In the genomic region with DNA sequence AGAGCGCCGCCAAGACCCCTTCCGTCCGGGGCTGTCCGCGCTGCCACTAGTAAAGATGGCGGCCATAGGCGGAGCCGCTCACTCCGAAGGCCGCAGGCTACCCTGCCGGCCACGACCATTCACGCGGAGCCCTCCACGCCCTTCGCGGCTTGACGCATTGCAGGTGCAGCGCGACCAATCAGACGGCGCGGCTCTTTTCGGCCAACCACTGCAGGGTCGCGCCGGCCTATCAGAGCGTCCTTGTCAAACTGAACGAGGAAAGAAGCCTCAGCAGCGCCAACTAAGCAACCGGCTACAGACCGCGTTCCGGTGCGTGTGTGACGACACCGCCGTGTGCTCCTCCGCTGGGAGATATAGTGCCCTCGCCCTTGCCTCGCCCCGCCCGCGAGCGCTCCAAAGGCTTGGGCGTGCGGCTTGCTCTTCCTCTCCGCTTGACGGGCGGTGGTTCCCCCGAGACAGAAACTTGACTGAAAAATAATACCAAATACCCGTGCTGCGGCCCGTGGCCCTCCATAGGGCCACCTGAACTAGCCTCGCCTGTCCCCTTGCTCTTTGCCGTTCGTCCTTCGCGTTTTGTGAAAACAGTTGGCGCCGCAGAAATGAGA, we compare ENCODE assay signal across 8 cellular contexts. TPM values are rescaled to one million over a fixed set of nuclear protein-coding genes. Genes with fewer than 3 reads are reported as not detected.
DNase-seq lines count a peak whose midpoint lies in the region; TF ChIP-seq lines count a peak whose summit lies in the region.

No MANE protein-coding gene starts in this region.

- H3K79me2 ChIP-seq in osteoblast (ENCODE audit: insufficient read depth, low read length) = no peaks in the 10 kb centered on the region

- H3K4me1 ChIP-seq in HEK293 (ENCODE audit: control insufficient read depth, insufficient read depth, low read length) (peaks cover 16% of the 10 kb centered on the region), SJSA1 (replicated peaks) (peaks cover 21% of the 10 kb centered on the region), osteoblast (ENCODE audit: insufficient read depth, low read length) (peaks cover 50% of the 10 kb centered on the region), thymus (ENCODE audit: control insufficient read depth, insufficient read depth, low read length) (peaks cover 17% of the 10 kb centered on the region)

- H3K4me1 Mint-ChIP-seq in activated naive CD4-positive, alpha-beta T cell treated with anti-CD3 and anti-CD28 coated beads, Interleukin-2, amount 10 ng/mL, durations not matched to agents 7 days and 5 days = peaks cover 22% of the 10 kb centered on the region
- H3K4me1 Mint-ChIP-seq in glutamatergic neuron (ENCODE audit: low read depth, unreplicated experiment) = peaks cover 7% of the 10 kb centered on the region

- peak; percentile 96 for DNase-seq in GM04503 (ENCODE audit: low read depth)
- peak; percentile 99 for DNase-seq in MV-4-11 (lab: John Stamatoyannopoulos, UW)
- DNase-seq in SJSA1 (ENCODE audit: low read depth in 1 of 2, low spot score in 2 of 2) = peak; percentile 98
- DNase-seq in activated naive CD4-positive, alpha-beta T cell treated with anti-CD3 and anti-CD28 coated beads, Interleukin-2, amount 10 ng/mL, durations not matched to agents 7 days and 5 days = peak; percentile 99
- peak; percentile 99 for DNase-seq in glutamatergic neuron
- DNase-seq in osteoblast (ENCODE audit: insufficient read length, low spot score, missing footprints) = peak; percentile 97

- H3K27me3 ChIP-seq in SJSA1 (replicated peaks) (no peaks in the 10 kb centered on the region), osteoblast (ENCODE audit: insufficient read depth, low read length) (no peaks in the 10 kb centered on the region), thymus (ENCODE audit: control insufficient read depth, insufficient read depth) (no peaks in the 10 kb centered on the region)

- H3K36me3 Mint-ChIP-seq in activated naive CD4-positive, alpha-beta T cell treated with anti-CD3 and anti-CD28 coated beads, Interleukin-2, amount 10 ng/mL, durations not matched to agents 7 days and 5 days = no peaks in the 10 kb centered on the region
- no peaks in the 10 kb centered on the region for H3K36me3 Mint-ChIP-seq in glutamatergic neuron (ENCODE audit: unreplicated experiment)

- H3K27ac Mint-ChIP-seq in activated naive CD4-positive, alpha-beta T cell treated with anti-CD3 and anti-CD28 coated beads, Interleukin-2, amount 10 ng/mL, durations not matched to agents 7 days and 5 days = no peak overlapping the region
- no peak overlapping the region for H3K27ac Mint-ChIP-seq in glutamatergic neuron (ENCODE audit: unreplicated experiment)

- peak overlapping the region; percentile 70 for H3K4me3 ChIP-seq in HEK293 (ENCODE audit: low read depth, low read length)
- peak overlapping the region; percentile 54 for H3K4me3 ChIP-seq in SJSA1
- peak overlapping the region; percentile 90 for H3K4me3 ChIP-seq in osteoblast (ENCODE audit: insufficient read depth, low read length)
- peak overlapping the region; percentile 87 for H3K4me3 ChIP-seq in thymus (ENCODE audit: low read length)

- H3K4me3 Mint-ChIP-seq in activated naive CD4-positive, alpha-beta T cell treated with anti-CD3 and anti-CD28 coated beads, Interleukin-2, amount 10 ng/mL, durations not matched to agents 7 days and 5 days = no peak overlapping the region
- H3K4me3 Mint-ChIP-seq in glutamatergic neuron (ENCODE audit: unreplicated experiment) = no peak overlapping the region

- H3K4me2 ChIP-seq in osteoblast (ENCODE audit: insufficient read depth, low read length) = peak overlapping the region; percentile 99

- H3K36me3 ChIP-seq in HEK293 (ENCODE audit: control insufficient read depth in 2 of 2, insufficient read depth in 1 of 2, low read length in 2 of 2) (no peaks in the 10 kb centered on the region), SJSA1 (no peaks in the 10 kb centered on the region), osteoblast (ENCODE audit: insufficient read depth, low read length) (no peaks in the 10 kb centered on the region), thymus (ENCODE audit: control insufficient read depth, insufficient read depth) (no peaks in the 10 kb centered on the region)

- H3K27ac ChIP-seq in HEK293 (ENCODE audit: extremely low read depth, low read depth, low read length) = peak overlapping the region; percentile 93
- H3K27ac ChIP-seq in SJSA1 = peak overlapping the region; percentile 98
- peak overlapping the region; percentile 100 for H3K27ac ChIP-seq in osteoblast (ENCODE audit: low read depth, low read length)
- H3K27ac ChIP-seq in thymus (ENCODE audit: low read depth) = peak overlapping the region; percentile 99

- H3K9me3 ChIP-seq in HEK293 (ENCODE audit: control insufficient read depth, insufficient read depth, low read depth, low read length) = no peaks in the 10 kb centered on the region
- H3K9me3 ChIP-seq in SJSA1 (replicated peaks) = no peaks in the 10 kb centered on the region
- no peaks in the 10 kb centered on the region for H3K9me3 ChIP-seq in osteoblast (ENCODE audit: low read depth, low read length)
- no peaks in the 10 kb centered on the region for H3K9me3 ChIP-seq in thymus (ENCODE audit: control insufficient read depth)

- peak overlapping the region; percentile 91 for H2AFZ ChIP-seq in osteoblast (ENCODE audit: low read length)

- H3K9me3 Mint-ChIP-seq in activated naive CD4-positive, alpha-beta T cell treated with anti-CD3 and anti-CD28 coated beads, Interleukin-2, amount 10 ng/mL, durations not matched to agents 7 days and 5 days = no peaks in the 10 kb centered on the region
- H3K9me3 Mint-ChIP-seq in glutamatergic neuron (ENCODE audit: unreplicated experiment) = no peaks in the 10 kb centered on the region

- TF ChIP-seq CTCF in HEK293 (tag by site-specific recombination; IDR thresholded peaks at IDR 0.05) (peak; percentile 99), glutamatergic neuron (IDR thresholded peaks at IDR 0.05; ENCODE audit: partially characterized antibody, unreplicated experiment) (no peak), osteoblast (IDR thresholded peaks at IDR 0.05; ENCODE audit: extremely low read depth, low read depth, low read length) (no peak)

- under 1% methylated on average over 62 of the region's 62 CpGs for WGBS in thymus

- CTCF ChIA-PET in HEK293 (lab: Yijun Ruan, JAX) = interaction anchor here (0.6 to 1.1 kb wide), 5 partner anchors 14 to 82 kb away, joined by 3 to 4 read pairs (median 4); no protein-coding TSS in a partner anchor
- CTCF ChIA-PET in activated naive CD4-positive, alpha-beta T cell treated with anti-CD3 and anti-CD28 coated beads, Interleukin-2, amount 10 ng/mL, durations not matched to agents 7 days and 5 days (lab: Charles Lee) = interaction anchor here (0.9 to 2.8 kb wide), 5 partner anchors 14 to 82 kb away, joined by 3 to 10 read pairs (median 6); a partner anchor contains a TSS

- peaks cover 5% of the 10 kb centered on the region for H3K27me3 Mint-ChIP-seq in activated naive CD4-positive, alpha-beta T cell treated with anti-CD3 and anti-CD28 coated beads, Interleukin-2, amount 10 ng/mL, durations not matched to agents 7 days and 5 days
- H3K27me3 Mint-ChIP-seq in glutamatergic neuron (ENCODE audit: unreplicated experiment) = no peaks in the 10 kb centered on the region

- POLR2A ChIA-PET in HEK293 (lab: Yijun Ruan, JAX) = interaction anchor here (0.5 to 4.2 kb wide), 7 partner anchors 10 to 1692 kb away, joined by 3 to 49 read pairs (median 3); a partner anchor contains a TSS

- H4K20me1 ChIP-seq in osteoblast (ENCODE audit: insufficient read depth, low read length) = no peaks in the 10 kb centered on the region

TF ChIP-seq in HEK293, 187 proteins besides CTCF, POLR2A, EP300 and RAD21 (continues in another document):
- TF ChIP-seq OVOL3 (tag by site-specific recombination; IDR thresholded peaks at IDR 0.05) (peak; percentile 99), SCRT1 (tag by site-specific recombination; IDR thresholded peaks at IDR 0.05; ENCODE audit: borderline replicate concordance) (0 out of 2 replicates have a peak, but pooled peaks have one; percentile 21), ZNF138 (tag by site-specific recombination; IDR thresholded peaks at IDR 0.05; ENCODE audit: borderline replicate concordance) (no peak), ZNF202 (tag by site-specific recombination; IDR thresholded peaks at IDR 0.05; ENCODE audit: borderline replicate concordance) (no peak), ZNF16 (tag by site-specific recombination; IDR thresholded peaks at IDR 0.05; ENCODE audit: low read depth) (no peak), SP2 (tag by site-specific recombination; IDR thresholded peaks at IDR 0.05) (peak; percentile 99)
- TF ChIP-seq, protein P1, sequence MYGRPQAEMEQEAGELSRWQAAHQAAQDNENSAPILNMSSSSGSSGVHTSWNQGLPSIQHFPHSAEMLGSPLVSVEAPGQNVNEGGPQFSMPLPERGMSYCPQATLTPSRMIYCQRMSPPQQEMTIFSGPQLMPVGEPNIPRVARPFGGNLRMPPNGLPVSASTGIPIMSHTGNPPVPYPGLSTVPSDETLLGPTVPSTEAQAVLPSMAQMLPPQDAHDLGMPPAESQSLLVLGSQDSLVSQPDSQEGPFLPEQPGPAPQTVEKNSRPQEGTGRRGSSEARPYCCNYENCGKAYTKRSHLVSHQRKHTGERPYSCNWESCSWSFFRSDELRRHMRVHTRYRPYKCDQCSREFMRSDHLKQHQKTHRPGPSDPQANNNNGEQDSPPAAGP (tag by site-specific recombination; IDR thresholded peaks at IDR 0.05) = peak; percentile 100
- TF ChIP-seq, protein P2, sequence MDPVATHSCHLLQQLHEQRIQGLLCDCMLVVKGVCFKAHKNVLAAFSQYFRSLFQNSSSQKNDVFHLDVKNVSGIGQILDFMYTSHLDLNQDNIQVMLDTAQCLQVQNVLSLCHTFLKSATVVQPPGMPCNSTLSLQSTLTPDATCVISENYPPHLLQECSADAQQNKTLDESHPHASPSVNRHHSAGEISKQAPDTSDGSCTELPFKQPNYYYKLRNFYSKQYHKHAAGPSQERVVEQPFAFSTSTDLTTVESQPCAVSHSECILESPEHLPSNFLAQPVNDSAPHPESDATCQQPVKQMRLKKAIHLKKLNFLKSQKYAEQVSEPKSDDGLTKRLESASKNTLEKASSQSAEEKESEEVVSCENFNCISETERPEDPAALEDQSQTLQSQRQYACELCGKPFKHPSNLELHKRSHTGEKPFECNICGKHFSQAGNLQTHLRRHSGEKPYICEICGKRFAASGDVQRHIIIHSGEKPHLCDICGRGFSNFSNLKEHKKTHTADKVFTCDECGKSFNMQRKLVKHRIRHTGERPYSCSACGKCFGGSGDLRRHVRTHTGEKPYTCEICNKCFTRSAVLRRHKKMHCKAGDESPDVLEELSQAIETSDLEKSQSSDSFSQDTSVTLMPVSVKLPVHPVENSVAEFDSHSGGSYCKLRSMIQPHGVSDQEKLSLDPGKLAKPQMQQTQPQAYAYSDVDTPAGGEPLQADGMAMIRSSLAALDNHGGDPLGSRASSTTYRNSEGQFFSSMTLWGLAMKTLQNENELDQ (tag by site-specific recombination; IDR thresholded peaks at IDR 0.05; ENCODE audit: low read depth) = no peak

RNA-seq across cellular contexts. Expression of a gene that starts 13.6 kb away (rescaled TPM):
- 392 and 466 TPM in 2 replicates for total RNA-seq in SJSA1 (2014; rRNA removed; shearing (Covaris generic))
- 590 TPM for total RNA-seq in glutamatergic neuron (ENCODE audit: unreplicated experiment)
- total RNA-seq in osteoblast = 227 and 313 TPM in 2 replicates
- polyA plus RNA-seq in thymus = 302 TPM

RNA-seq across cellular contexts. Expression of a gene that starts 51.5 kb away (rescaled TPM):
- 8.6 and 9.1 TPM in 2 replicates for total RNA-seq in SJSA1 (2014; rRNA removed; shearing (Covaris generic))
- total RNA-seq in glutamatergic neuron (ENCODE audit: unreplicated experiment) (22.4 TPM), osteoblast (10.3 and 11.2 TPM in 2 replicates)
- 9.4 TPM for polyA plus RNA-seq in thymus

Comparison
In these comparisons a context has a peak if more than half of its experiments do, and no peak if none do; other contexts are left out.
1. Peak in every context shown above with its lines: DNase-seq, H3K4me3 ChIP-seq and H3K27ac ChIP-seq.